Comparison of ENCODE assay signal across 24 cellular contexts in the genomic region with DNA sequence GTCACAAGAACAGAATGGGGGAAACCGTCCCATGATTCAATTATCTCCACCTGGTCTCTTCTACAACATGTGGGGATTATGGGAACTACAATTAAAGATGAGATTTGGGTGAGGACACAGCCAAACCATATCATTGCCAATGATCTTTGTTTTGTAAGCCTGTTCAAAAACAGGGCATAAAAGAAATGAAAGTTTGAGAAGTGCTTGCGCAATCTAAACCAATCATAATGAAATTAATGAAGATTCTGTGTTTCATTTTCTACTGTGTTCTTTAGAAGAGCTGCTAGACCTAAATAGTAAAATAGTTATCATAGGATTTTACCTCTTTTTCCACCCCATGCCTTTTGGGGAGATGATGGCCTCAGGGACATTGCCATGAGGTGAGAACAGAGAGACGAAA.
"Had no signal": no experiment of that assay in that cellular context is flagged by ENCODE, and none has a peak within 500 bp of the region (broad histone marks: within the 10 kb centered on the region; RNA-seq: fewer than 3 reads in every experiment).

No MANE protein-coding gene starts in this region.

- H3K36me3 ChIP-seq: lower lobe of right lung, prostate gland, right atrium auricular region, sigmoid colon, tibial artery had no signal

- H3K9me3 ChIP-seq: prostate gland, right atrium auricular region, sigmoid colon, testis, tibial artery had no signal

- H3K27me3 ChIP-seq: right atrium auricular region, sigmoid colon, testis, tibial artery had no signal

- H3K4me3 ChIP-seq: coronary artery, lower lobe of right lung, prostate gland, right atrium auricular region, sigmoid colon, testis, tibial artery had no signal

- H3K4me3 Mint-ChIP-seq: immature natural killer cell; naive thymus-derived CD8-positive, alpha-beta T cell; nephron progenitor cell; stimulated activated effector memory CD8-positive, alpha-beta T cell treated with anti-CD3 and anti-CD28 coated beads, Interleukin-12 subunit alpha, Interleukin-12 subunit beta, amount 100 ng/mL, for 72 hours; type B pancreatic cell had no signal

- DNase-seq: dermis blood vessel endothelial cell; effector memory CD4-positive, alpha-beta T cell; hypothalamus; immature natural killer cell; islet precursor cell; kidney glomerular epithelial cell; left ventricle myocardium superior; lower lobe of right lung; naive thymus-derived CD8-positive, alpha-beta T cell; nephron progenitor cell; nucleus accumbens; sigmoid colon; stimulated activated CD4-positive, alpha-beta T cell treated with anti-CD3 and anti-CD28 coated beads, Interleukin-2, amount 100 ng/mL, for 24 hours; stimulated activated CD4-positive, alpha-beta T cell treated with anti-CD3 and anti-CD28 coated beads, Interleukin-4, amount 100 ng/mL, for 24 hours; stimulated activated naive CD8-positive, alpha-beta T cell treated with anti-CD3 and anti-CD28 coated beads, Interleukin-15, Interleukin-2, amounts not matched to agents 100 U/mL and 50 U/mL, for 24 hours; substantia nigra; testis; tibial artery had no signal

- H3K4me1 Mint-ChIP-seq: naive thymus-derived CD8-positive, alpha-beta T cell; stimulated activated effector memory CD8-positive, alpha-beta T cell treated with anti-CD3 and anti-CD28 coated beads, Interleukin-12 subunit alpha, Interleukin-12 subunit beta, amount 100 ng/mL, for 72 hours had no signal

- FAIRE-seq: frontal cortex had no signal

- H3K27ac ChIP-seq: coronary artery, lower lobe of right lung, prostate gland, right atrium auricular region, sigmoid colon, testis, tibial artery had no signal

- H3K36me3 Mint-ChIP-seq: immature natural killer cell; naive thymus-derived CD8-positive, alpha-beta T cell; stimulated activated effector memory CD8-positive, alpha-beta T cell treated with anti-CD3 and anti-CD28 coated beads, Interleukin-12 subunit alpha, Interleukin-12 subunit beta, amount 100 ng/mL, for 72 hours; type B pancreatic cell had no signal

- H3K27ac Mint-ChIP-seq: immature natural killer cell; naive thymus-derived CD8-positive, alpha-beta T cell; nephron progenitor cell; stimulated activated effector memory CD8-positive, alpha-beta T cell treated with anti-CD3 and anti-CD28 coated beads, Interleukin-12 subunit alpha, Interleukin-12 subunit beta, amount 100 ng/mL, for 72 hours; type B pancreatic cell had no signal

- ATAC-seq: left ventricle myocardium superior; lower lobe of right lung; naive thymus-derived CD8-positive, alpha-beta T cell; stimulated activated effector memory CD8-positive, alpha-beta T cell treated with anti-CD3 and anti-CD28 coated beads, Interleukin-12 subunit alpha, Interleukin-12 subunit beta, amount 100 ng/mL, for 72 hours; stimulated activated naive CD8-positive, alpha-beta T cell treated with anti-CD3 and anti-CD28 coated beads, Interleukin-15, Interleukin-2, amounts not matched to agents 100 U/mL and 50 U/mL, for 24 hours had no signal

- H3K9me3 Mint-ChIP-seq: nephron progenitor cell had no signal

- H3K4me1 ChIP-seq: lower lobe of right lung, prostate gland, right atrium auricular region, sigmoid colon, testis, tibial artery had no signal
